In genomic region chr13:97436845-97437244, GRCh38 we compare ENCODE assay signal across 2 cellular contexts.
TF ChIP-seq lines count a peak whose summit lies in the region.

No MANE protein-coding gene starts in this region.

TF ChIP-seq in SK-N-SH, 30 proteins besides CTCF, POLR2A, EP300 and RAD21 (continued from another document):
- TF ChIP-seq PBX3 (IDR thresholded peaks at IDR 0.05) (no peak), GATA2 (CRISPR knock-in tag; IDR thresholded peaks at IDR 0.05) (no peak), ELF1 (IDR thresholded peaks at IDR 0.05) (no peak), GABPA (IDR thresholded peaks at IDR 0.05; ENCODE audit: low read depth) (no peak), TCF12 (IDR thresholded peaks at IDR 0.05) (no peak), SIN3A (IDR thresholded peaks at IDR 0.05; ENCODE audit: borderline replicate concordance, low read depth, low read length) (no peak), TAF1 (IDR thresholded peaks at IDR 0.05; ENCODE audit: borderline replicate concordance, low read depth, low read length) (no peak)

TF ChIP-seq in SK-N-SH treated with all-trans-retinoic acid at 6 μM for 48 hours, 23 proteins besides CTCF, POLR2A, EP300 and RAD21 (continued from another document):
- TF ChIP-seq CSRNP3 (CRISPR knock-in tag; IDR thresholded peaks at IDR 0.05) = no peak
- no peak for TF ChIP-seq SNAI2 (CRISPR knock-in tag; IDR thresholded peaks at IDR 0.05)
- TF ChIP-seq ISL1 (CRISPR knock-in tag; IDR thresholded peaks at IDR 0.05) = no peak
- no peak for TF ChIP-seq GLIS3 (CRISPR knock-in tag; IDR thresholded peaks at IDR 0.05)
- no peak for TF ChIP-seq ZC3H10 (CRISPR knock-in tag; IDR thresholded peaks at IDR 0.05)
- no peak for TF ChIP-seq ZFP3 (CRISPR knock-in tag; IDR thresholded peaks at IDR 0.05)
- no peak for TF ChIP-seq ARNTL (CRISPR knock-in tag; IDR thresholded peaks at IDR 0.05; ENCODE audit: borderline replicate concordance, low read depth)
- TF ChIP-seq PATZ1 (CRISPR knock-in tag; IDR thresholded peaks at IDR 0.05; ENCODE audit: borderline replicate concordance) = no peak
- no peak for TF ChIP-seq PPARA (CRISPR knock-in tag; IDR thresholded peaks at IDR 0.05; ENCODE audit: borderline replicate concordance)
- TF ChIP-seq POU6F1 (CRISPR knock-in tag; IDR thresholded peaks at IDR 0.05; ENCODE audit: borderline replicate concordance, low read depth) = no peak
- no peak for TF ChIP-seq TOX (CRISPR knock-in tag; IDR thresholded peaks at IDR 0.05; ENCODE audit: borderline replicate concordance)
- TF ChIP-seq ZNF565 (CRISPR knock-in tag; conservative IDR thresholded peaks at IDR 0.05; ENCODE audit: low read depth) = no peak
- no peak for TF ChIP-seq RARB (CRISPR knock-in tag; IDR thresholded peaks at IDR 0.05)
TF ChIP-seq in SK-N-SH treated with all-trans-retinoic acid at 6 μM for 48 hours: peak in this region for 0.
